In genomic region chr11:289145-289705, GRCh38 we compare ENCODE assay signal across 8 cellular contexts. TPM values are rescaled to one million over a fixed set of nuclear protein-coding genes. Genes with fewer than 3 reads are reported as not detected.
DNase-seq lines count a peak whose midpoint lies in the region; ATAC-seq and TF ChIP-seq lines count a peak whose summit lies in the region.

No MANE protein-coding gene starts in this region.

- H3K9me3 ChIP-seq in SK-N-SH: no peaks in the 10 kb centered on the region
- no peaks in the 10 kb centered on the region for H3K9me3 ChIP-seq in suprapubic skin

- no peaks in the 10 kb centered on the region for H4K20me1 ChIP-seq in SK-N-SH (ENCODE audit: insufficient read depth)

- peaks cover 47% of the 10 kb centered on the region for H3K4me1 Mint-ChIP-seq in activated CD4-positive, alpha-beta T cell treated with anti-CD3 and anti-CD28 coated beads, Interleukin-2, amount 10 ng/mL, durations not matched to agents 7 days and 5 days

- peak overlapping the region; percentile 73 for H3K4me3 Mint-ChIP-seq in activated CD4-positive, alpha-beta T cell treated with anti-CD3 and anti-CD28 coated beads, Interleukin-2, amount 10 ng/mL, durations not matched to agents 7 days and 5 days

- peak overlapping the region; percentile 76 for H3K4me2 ChIP-seq in SK-N-SH

- WGBS in SK-N-SH (ENCODE audit: low lambda C conversion rate): no CpG with 5 or more reads among the region's 42 CpGs
- 36% methylated on average over 5 of the region's 42 CpGs for WGBS in suprapubic skin

- H3K9me3 Mint-ChIP-seq in activated CD4-positive, alpha-beta T cell treated with anti-CD3 and anti-CD28 coated beads, Interleukin-2, amount 10 ng/mL, durations not matched to agents 7 days and 5 days: no peaks in the 10 kb centered on the region

- TF ChIP-seq RAD21 in SK-N-SH (IDR thresholded peaks at IDR 0.05; ENCODE audit: low read length): no peak

- H3K9ac ChIP-seq in SK-N-SH: no peak overlapping the region

- H3K36me3 ChIP-seq in SK-N-SH (replicated peaks in 1 of 2; ENCODE audit: control insufficient read depth in 1 of 2, insufficient read depth in 2 of 2, low read length in 1 of 2) (no peaks in the 10 kb centered on the region), suprapubic skin (peaks cover 7% of the 10 kb centered on the region)

- H3K27me3 ChIP-seq in SK-N-SH (ENCODE audit: insufficient read depth): no peaks in the 10 kb centered on the region
- peaks cover 27% of the 10 kb centered on the region for H3K27me3 ChIP-seq in suprapubic skin

- no peak for ATAC-seq in SK-N-SH treated with all-trans-retinoic acid at 6 μM for 48 hours
- peak; percentile 3 for ATAC-seq in left ventricle myocardium superior
- no peak for ATAC-seq in HG02852 (IDR thresholded peaks at IDR 0.05; ENCODE audit: unreplicated experiment)

- H3K4me3 ChIP-seq in SK-N-SH (ENCODE audit: low read depth in 2 of 2, low read length in 1 of 2): peak overlapping the region; percentile 46 to 63
- H3K4me3 ChIP-seq in suprapubic skin: peak overlapping the region; percentile 83

- DNase-seq in SK-N-SH (no peak), left ventricle myocardium superior (no peak), suprapubic skin (ENCODE audit: low spot score in 2 of 2) (peak; percentile 67 to 79), AML-193 (lab: John Stamatoyannopoulos, UW) (no peak), Ammon's horn (ENCODE audit: low spot score) (no peak)
- DNase-seq in activated CD4-positive, alpha-beta T cell treated with anti-CD3 and anti-CD28 coated beads, Interleukin-2, amount 10 ng/mL, durations not matched to agents 7 days and 5 days: no peak

- TF ChIP-seq POLR2A in suprapubic skin (IDR thresholded peaks at IDR 0.05): no peak

- no peaks in the 10 kb centered on the region for H3F3A ChIP-seq in SK-N-SH (replicated peaks; ENCODE audit: insufficient read depth)

- H2AFZ ChIP-seq in SK-N-SH (ENCODE audit: low read depth): no peak overlapping the region

- H3K27ac Mint-ChIP-seq in activated CD4-positive, alpha-beta T cell treated with anti-CD3 and anti-CD28 coated beads, Interleukin-2, amount 10 ng/mL, durations not matched to agents 7 days and 5 days: peak overlapping the region; percentile 77

- peaks cover 29% of the 10 kb centered on the region for H3K36me3 Mint-ChIP-seq in activated CD4-positive, alpha-beta T cell treated with anti-CD3 and anti-CD28 coated beads, Interleukin-2, amount 10 ng/mL, durations not matched to agents 7 days and 5 days (ENCODE audit: low read depth)

- no peaks in the 10 kb centered on the region for H3K9me2 ChIP-seq in SK-N-SH

- POLR2A ChIA-PET in SK-N-SH (lab: Yijun Ruan, JAX): no interaction called here
- POLR2A ChIA-PET in activated CD4-positive, alpha-beta T cell treated with anti-CD3 and anti-CD28 coated beads, Interleukin-2, amount 10 ng/mL, durations not matched to agents 7 days and 5 days (lab: Charles Lee): no interaction called here

- intact Hi-C loops in left ventricle myocardium superior (cut with micrococcal nuclease): no loop called here

- no peaks in the 10 kb centered on the region for H3K79me2 ChIP-seq in SK-N-SH (ENCODE audit: insufficient read depth)

- H3K4me1 ChIP-seq in SK-N-SH (ENCODE audit: control insufficient read depth in 1 of 2, insufficient read depth in 2 of 2, low read depth in 1 of 2, low read length in 1 of 2): peaks cover 0 to 9% of the 10 kb centered on the region in 2 experiments; a peak in 1 of 4 replicates
- H3K4me1 ChIP-seq in suprapubic skin: peaks cover 24% of the 10 kb centered on the region

- CTCF ChIA-PET in SK-N-SH (lab: Yijun Ruan, JAX): interaction anchor here (1.0 to 1.7 kb wide), 4 partner anchors 10 to 38 kb away, joined by 3 to 6 read pairs (median 6); partner anchors contain the start of gene IFITM2
- CTCF ChIA-PET in activated CD4-positive, alpha-beta T cell treated with anti-CD3 and anti-CD28 coated beads, Interleukin-2, amount 10 ng/mL, durations not matched to agents 7 days and 5 days (lab: Charles Lee): interaction anchor here (1.1 to 1.6 kb wide), 3 partner anchors 15 to 45 kb away, joined by 3 read pairs; no protein-coding TSS in a partner anchor

- peaks cover 2% of the 10 kb centered on the region for H3K27me3 Mint-ChIP-seq in activated CD4-positive, alpha-beta T cell treated with anti-CD3 and anti-CD28 coated beads, Interleukin-2, amount 10 ng/mL, durations not matched to agents 7 days and 5 days

- TF ChIP-seq EP300 in SK-N-SH (IDR thresholded peaks at IDR 0.05; ENCODE audit: borderline replicate concordance in 1 of 2, low read depth in 1 of 2, low read length in 1 of 2): no peak
- TF ChIP-seq EP300 in suprapubic skin (IDR thresholded peaks at IDR 0.05): no peak

- TF ChIP-seq CTCF in SK-N-SH (IDR thresholded peaks at IDR 0.05) (no peak), suprapubic skin (IDR thresholded peaks at IDR 0.05) (no peak)

- H3K27ac ChIP-seq in SK-N-SH (ENCODE audit: low read depth in 2 of 2, low read length in 1 of 2): no peak overlapping the region; a peak in 1 of 4 replicates
- peak overlapping the region; percentile 56 for H3K27ac ChIP-seq in suprapubic skin

TF ChIP-seq in SK-N-SH, 30 proteins besides CTCF, POLR2A, EP300 and RAD21:
- TF ChIP-seq TAF1 (IDR thresholded peaks at IDR 0.05; ENCODE audit: borderline replicate concordance, low read depth, low read length) (0 out of 2 replicates have a peak, but pooled peaks have one; percentile 12), YY1 (IDR thresholded peaks at IDR 0.05; ENCODE audit: low read depth) (no peak)

TF ChIP-seq in SK-N-SH treated with all-trans-retinoic acid at 6 μM for 48 hours, 23 proteins besides CTCF, POLR2A, EP300 and RAD21:
- TF ChIP-seq ZFP3 (CRISPR knock-in tag; IDR thresholded peaks at IDR 0.05): no peak
TF ChIP-seq in SK-N-SH treated with all-trans-retinoic acid at 6 μM for 48 hours: peak in this region for 0.

RNA-seq across cellular contexts. Expression of gene PGGHG, which starts 0.3 kb away (rescaled TPM):
- 19.9 and 26.5 TPM in 2 replicates for polyA plus RNA-seq in SK-N-SH (2012; rRNA removed)
- 1.5 and 2.6 TPM in 2 replicates for polyA plus RNA-seq in SK-N-SH (2012; cell fraction: cytosol; rRNA removed)
- 251 and 265 TPM in 2 replicates for polyA plus RNA-seq in SK-N-SH (2012; cell fraction: nucleus; rRNA removed)
- 100 to 1,000 TPM; 325 to 377 TPM for total RNA-seq in activated CD4-positive, alpha-beta T cell treated with anti-CD3 and anti-CD28 coated beads, Interleukin-2, amount 10 ng/mL, durations not matched to agents 7 days and 5 days
- 7.2 TPM for total RNA-seq in left ventricle myocardium superior
- 10 to 100 TPM in 2 of 4 donors, 1 to 10 TPM in 2; 3.5 to 22.0 (median 8.1) TPM for total RNA-seq in suprapubic skin

RNA-seq across cellular contexts. Expression of gene IFITM5, which starts 10.1 kb away (rescaled TPM):
- not detected in 2 replicates for polyA plus RNA-seq in SK-N-SH (2012; rRNA removed)
- not detected in 2 replicates for polyA plus RNA-seq in SK-N-SH (2012; cell fraction: cytosol; rRNA removed)
- not detected in 2 replicates for polyA plus RNA-seq in SK-N-SH (2012; cell fraction: nucleus; rRNA removed)
- not detected for total RNA-seq in activated CD4-positive, alpha-beta T cell treated with anti-CD3 and anti-CD28 coated beads, Interleukin-2, amount 10 ng/mL, durations not matched to agents 7 days and 5 days
- not detected for total RNA-seq in left ventricle myocardium superior
- total RNA-seq in suprapubic skin: not detected

RNA-seq across cellular contexts. Expression of gene NLRP6, which starts 11.0 kb away (rescaled TPM):
- not detected in 2 replicates for polyA plus RNA-seq in SK-N-SH (2012; rRNA removed)
- not detected in 2 replicates for polyA plus RNA-seq in SK-N-SH (2012; cell fraction: cytosol; rRNA removed)
- 0.05 TPM in 1 of 2 replicates, not detected in the other for polyA plus RNA-seq in SK-N-SH (2012; cell fraction: nucleus; rRNA removed)
- total RNA-seq in activated CD4-positive, alpha-beta T cell treated with anti-CD3 and anti-CD28 coated beads, Interleukin-2, amount 10 ng/mL, durations not matched to agents 7 days and 5 days: 1 to 10 TPM; 5.5 to 6.5 TPM
- total RNA-seq in left ventricle myocardium superior: 0.32 TPM
- total RNA-seq in suprapubic skin: 1 to 10 TPM in 1 of 4 donors, under 1 TPM in 3; 0.15 to 1.3 (median 0.64) TPM

RNA-seq across cellular contexts. Expression of gene IFITM2, which starts 18.4 kb away (rescaled TPM):
- polyA plus RNA-seq in SK-N-SH (2012; rRNA removed): 398 and 518 TPM in 2 replicates
- polyA plus RNA-seq in SK-N-SH (2012; cell fraction: cytosol; rRNA removed): 239 and 341 TPM in 2 replicates
- polyA plus RNA-seq in SK-N-SH (2012; cell fraction: nucleus; rRNA removed): 92.5 and 106 TPM in 2 replicates
- 1,000 to 10,000 TPM; 1,561 to 1,733 TPM for total RNA-seq in activated CD4-positive, alpha-beta T cell treated with anti-CD3 and anti-CD28 coated beads, Interleukin-2, amount 10 ng/mL, durations not matched to agents 7 days and 5 days
- total RNA-seq in left ventricle myocardium superior (200 TPM), suprapubic skin (10 to 100 TPM; 25.6 to 84.1 (median 45.1) TPM)

RNA-seq across cellular contexts. Expression of gene IFITM1, which starts 24.6 kb away (rescaled TPM):
- 15.3 and 19.4 TPM in 2 replicates for polyA plus RNA-seq in SK-N-SH (2012; rRNA removed)
- polyA plus RNA-seq in SK-N-SH (2012; cell fraction: cytosol; rRNA removed): 10.6 and 12.6 TPM in 2 replicates
- 4.7 and 8.8 TPM in 2 replicates for polyA plus RNA-seq in SK-N-SH (2012; cell fraction: nucleus; rRNA removed)
- 1,000 to 10,000 TPM; 1,306 to 1,465 TPM for total RNA-seq in activated CD4-positive, alpha-beta T cell treated with anti-CD3 and anti-CD28 coated beads, Interleukin-2, amount 10 ng/mL, durations not matched to agents 7 days and 5 days
- total RNA-seq in left ventricle myocardium superior (101 TPM), suprapubic skin (100 to 1,000 TPM in 1 of 4 donors, 10 to 100 TPM in 3; 50.7 to 128 (median 67.6) TPM)

Comparison
In these comparisons a context has a peak if more than half of its experiments do, and no peak if none do; other contexts are left out.
1. DNase-seq: peak in suprapubic skin (2 of 2); none in SK-N-SH (single experiment), activated CD4-positive, alpha-beta T cell treated with anti-CD3 and anti-CD28 coated beads, Interleukin-2, amount 10 ng/mL, durations not matched to agents 7 days and 5 days (single experiment), left ventricle myocardium superior (single experiment), AML-193 (0 of 2) and Ammon's horn (single experiment).
2. RNA of gene PGGHG, which starts 0.3 kb away (total RNA-seq): 325 to 377 TPM in activated CD4-positive, alpha-beta T cell treated with anti-CD3 and anti-CD28 coated beads, Interleukin-2, amount 10 ng/mL, durations not matched to agents 7 days and 5 days; 3.5 to 22.0 TPM in suprapubic skin and 7.2 TPM in left ventricle myocardium superior (single experiment); every median in the first group is over 10 times any median in the second.